Comparison of ENCODE assay signal across 19 cellular contexts in genomic region chr10:96360331-96360730, GRCh38. TPM values are rescaled to one million over a fixed set of nuclear protein-coding genes. Genes with fewer than 3 reads are reported as not detected.
DNase-seq lines count a peak whose midpoint lies in the region; ATAC-seq lines count a peak whose summit lies in the region.
"Had no signal": no experiment of that assay in that cellular context is flagged by ENCODE, and none has a peak within 500 bp of the region (broad histone marks: within the 10 kb centered on the region; RNA-seq: fewer than 3 reads in every experiment).

No MANE protein-coding gene starts in this region.

- no peak overlapping the region for H3K9ac ChIP-seq in BLaER1
- H3K9ac ChIP-seq: BLaER1 treated with 17β-estradiol and CSF1 and Interleukin-3, amounts not matched to agents 10 nM and 100 nM had no signal

- peaks cover 40% of the 10 kb centered on the region for H3K36me3 ChIP-seq in BLaER1

- no peaks in the 10 kb centered on the region for H3K9me3 ChIP-seq in BLaER1
- H3K9me3 ChIP-seq: BLaER1 treated with 17β-estradiol and CSF1 and Interleukin-3, amounts not matched to agents 10 nM and 100 nM had no signal

- no peak for DNase-seq in substantia nigra (lab: John Stamatoyannopoulos, UW)
- no peak for DNase-seq in NCI-H526 (lab: John Stamatoyannopoulos, UW)
- DNase-seq: 8988T, Calu3, DMS79 treated with DMSO at 0.1 percent for 48 hours, GF-D8, GOT3, H7, HFFc6 had no signal

- H3K4me1 ChIP-seq in BLaER1, result peaks cover 11% of the 10 kb centered on the region

- H3K4me3 ChIP-seq in BLaER1, result no peak overlapping the region
- H3K4me3 ChIP-seq: BLaER1 treated with 17β-estradiol and CSF1 and Interleukin-3, amounts not matched to agents 10 nM and 100 nM had no signal

- 0 out of 2 replicates have a peak overlapping the region, but pooled peaks have one; percentile 0 for H3K4me2 ChIP-seq in BLaER1

- ATAC-seq in esophagus mucosa (no peak), HG03097 (IDR thresholded peaks at IDR 0.05; ENCODE audit: low FRiP score, unreplicated experiment) (no peak)
- ATAC-seq: CD8-positive, alpha-beta T cell; HCT116; HepG2 had no signal

- H3K27ac ChIP-seq in BLaER1, result no peak overlapping the region
- peak overlapping the region; percentile 89 for H3K27ac ChIP-seq in cingulate gyrus (ENCODE audit: low read depth, low read length)
- H3K27ac ChIP-seq in layer of hippocampus (ENCODE audit: low read depth, low read length), result peak overlapping the region; percentile 90
- peak overlapping the region; percentile 89 for H3K27ac ChIP-seq in substantia nigra (ENCODE audit: low read depth, low read length, poor library complexity, severe bottlenecking)
- H3K27ac ChIP-seq: BLaER1 treated with 17β-estradiol and CSF1 and Interleukin-3, amounts not matched to agents 10 nM and 100 nM had no signal

- peaks cover 21% of the 10 kb centered on the region; the same call in 1 of the 2 replicates for H4K20me1 ChIP-seq in BLaER1
- H4K20me1 ChIP-seq: BLaER1 treated with 17β-estradiol and CSF1 and Interleukin-3, amounts not matched to agents 10 nM and 100 nM had no signal

- H3K27me3 ChIP-seq in BLaER1 (no peaks in the 10 kb centered on the region), layer of hippocampus (ENCODE audit: control insufficient read depth, insufficient read depth, low read length) (no peaks in the 10 kb centered on the region)
- H3K27me3 ChIP-seq: BLaER1 treated with 17β-estradiol and CSF1 and Interleukin-3, amounts not matched to agents 10 nM and 100 nM had no signal

RNA-seq across cellular contexts. Expression of gene OPALIN, which starts 1.5 kb away (rescaled TPM):
- total RNA-seq in esophagus mucosa, result not detected
- total RNA-seq: A673; Calu3; CD8-positive, alpha-beta T cell; H7; HepG2; HFFc6 had no signal

RNA-seq across cellular contexts. Expression of gene DNTT, which starts 56.1 kb away (rescaled TPM):
- not detected for total RNA-seq in esophagus mucosa
- total RNA-seq: A673; Calu3; CD8-positive, alpha-beta T cell; H7; HepG2; HFFc6 had no signal
